ENCODE assay signal across 8 cellular contexts in the genomic region with DNA sequence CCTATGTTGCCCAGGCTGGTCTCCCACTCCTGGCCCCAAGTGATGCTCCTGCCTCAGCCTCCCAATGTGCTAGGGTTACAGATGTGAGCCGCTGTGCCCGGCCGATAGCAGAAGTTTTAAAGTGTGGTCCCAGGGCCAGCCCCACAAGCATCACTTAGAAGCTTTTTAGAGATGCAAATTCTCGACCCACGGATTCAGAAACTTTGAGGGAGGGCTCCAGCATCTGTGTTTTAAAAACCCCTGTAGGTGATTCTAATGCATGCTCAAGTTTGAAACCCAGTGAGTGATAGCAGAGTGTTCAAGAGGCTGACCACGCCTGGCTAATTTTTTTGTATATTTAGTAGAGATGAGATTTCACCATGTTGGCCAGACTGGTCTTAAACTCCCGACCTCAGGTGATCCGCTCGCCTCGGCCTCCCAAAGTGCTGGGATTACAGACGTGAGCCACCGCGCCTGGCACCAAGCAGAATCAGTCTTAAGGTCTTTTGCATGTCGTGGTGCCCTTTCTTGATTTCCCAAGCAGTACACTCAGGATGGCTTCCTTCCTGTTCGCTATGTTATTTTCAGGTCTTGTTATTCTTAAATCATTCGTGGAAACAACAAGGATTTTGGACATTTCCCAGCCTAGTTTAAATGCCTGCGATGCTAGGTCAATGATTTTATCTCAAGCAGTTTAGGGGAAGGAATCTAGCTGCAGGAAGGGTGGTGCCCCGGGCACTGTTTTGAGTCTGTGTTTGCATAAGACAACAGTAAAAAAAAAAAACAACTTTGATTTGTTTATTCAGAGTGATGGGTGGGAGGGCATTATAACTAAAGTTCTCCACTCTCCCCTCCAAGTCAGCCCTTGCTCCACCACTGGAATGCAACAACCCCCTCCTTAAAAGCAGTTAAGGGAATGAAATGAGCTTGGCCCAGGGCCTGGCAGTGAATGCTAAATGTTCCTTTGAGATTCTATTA. TPM values are rescaled to one million over a fixed set of nuclear protein-coding genes. Genes with fewer than 3 reads are reported as not detected.
DNase-seq lines count a peak whose midpoint lies in the region; ATAC-seq and TF ChIP-seq lines count a peak whose summit lies in the region.

No MANE protein-coding gene starts in this region.

- peak overlapping the region; percentile 97 for H3K27ac Mint-ChIP-seq in memory B cell

- TF ChIP-seq CTCF in cardiac fibroblast (IDR thresholded peaks at IDR 0.05; ENCODE audit: low read depth, low read length) = no peak

- H3K36me3 ChIP-seq in H7 (replicated peaks; ENCODE audit: control insufficient read depth, insufficient read depth, low read length) = no peaks in the 10 kb centered on the region

- no peak for DNase-seq in Right ventricle myocardium inferior (ENCODE audit: missing footprints)
- no peak for DNase-seq in cardiac septum (ENCODE audit: low spot score)
- DNase-seq in cardiac fibroblast (ENCODE audit: low read depth in 2 of 2) = peak; percentile 82 to 94
- DNase-seq in memory B cell (ENCODE audit: low spot score in 2 of 2) = peak in 1 of 2 donors; percentile 39
- DNase-seq in NCI-H69 (lab: John Stamatoyannopoulos, UW) = no peak
- no peak for DNase-seq in H7
- DNase-seq in NCI-H82 treated with DMSO at 0.1 percent for 48 hours (lab: John Stamatoyannopoulos, UW; ENCODE audit: unreplicated experiment) = no peak
- DNase-seq in HUDEP-2 (lab: John Stamatoyannopoulos, UW; ENCODE audit: unreplicated experiment in 76 of 76) = no peak

- H3K4me3 ChIP-seq in cardiac fibroblast (replicated peaks in 1 of 2; ENCODE audit: low read depth in 2 of 2, low read length in 2 of 2) (no peak overlapping the region), H7 (ENCODE audit: insufficient read depth, low read depth, low read length) (no peak overlapping the region)

- no peaks in the 10 kb centered on the region for H3K36me3 Mint-ChIP-seq in memory B cell

- intact Hi-C loops in Right ventricle myocardium inferior (cut with DNase I) = no loop called here
- intact Hi-C loops in cardiac septum (cut with DNase I) = no loop called here

- ATAC-seq in Right ventricle myocardium inferior (peak; percentile 40), memory B cell (ENCODE audit: low read depth) (peak; percentile 62)

- no peaks in the 10 kb centered on the region for H3K27me3 Mint-ChIP-seq in memory B cell

- no peaks in the 10 kb centered on the region for H3K27me3 ChIP-seq in H7 (ENCODE audit: control insufficient read depth, insufficient read depth, low read length)

- H3K9me3 Mint-ChIP-seq in memory B cell = no peaks in the 10 kb centered on the region

- peak overlapping the region; percentile 74 for H3K4me3 Mint-ChIP-seq in memory B cell

- H3K4me1 Mint-ChIP-seq in memory B cell = peaks cover 29% of the 10 kb centered on the region

RNA-seq across cellular contexts. Expression of a gene that starts 9.2 kb away (rescaled TPM):
- 2.0 TPM for total RNA-seq in Right ventricle myocardium inferior
- 1.6 TPM for total RNA-seq in cardiac septum
- 0.45 and 0.52 TPM in 2 replicates for total RNA-seq in H7 (2014; rRNA removed; shearing (Covaris generic))

RNA-seq across cellular contexts. Expression of a gene that starts 12.3 kb away (rescaled TPM):
- total RNA-seq in Right ventricle myocardium inferior = 23.0 TPM
- total RNA-seq in cardiac septum = 24.3 TPM
- total RNA-seq in H7 (2014; rRNA removed; shearing (Covaris generic)) = 5.5 and 12.8 TPM in 2 replicates

Comparison
In these comparisons a context has a peak if more than half of its experiments do, and no peak if none do; other contexts are left out.
1. DNase-seq: peak in cardiac fibroblast (2 of 2); none in Right ventricle myocardium inferior (single experiment), cardiac septum (single experiment), NCI-H69 (single experiment), H7 (single experiment), NCI-H82 treated with DMSO at 0.1 percent for 48 hours (single experiment) and HUDEP-2 (0 of 76).